In the genomic region with DNA sequence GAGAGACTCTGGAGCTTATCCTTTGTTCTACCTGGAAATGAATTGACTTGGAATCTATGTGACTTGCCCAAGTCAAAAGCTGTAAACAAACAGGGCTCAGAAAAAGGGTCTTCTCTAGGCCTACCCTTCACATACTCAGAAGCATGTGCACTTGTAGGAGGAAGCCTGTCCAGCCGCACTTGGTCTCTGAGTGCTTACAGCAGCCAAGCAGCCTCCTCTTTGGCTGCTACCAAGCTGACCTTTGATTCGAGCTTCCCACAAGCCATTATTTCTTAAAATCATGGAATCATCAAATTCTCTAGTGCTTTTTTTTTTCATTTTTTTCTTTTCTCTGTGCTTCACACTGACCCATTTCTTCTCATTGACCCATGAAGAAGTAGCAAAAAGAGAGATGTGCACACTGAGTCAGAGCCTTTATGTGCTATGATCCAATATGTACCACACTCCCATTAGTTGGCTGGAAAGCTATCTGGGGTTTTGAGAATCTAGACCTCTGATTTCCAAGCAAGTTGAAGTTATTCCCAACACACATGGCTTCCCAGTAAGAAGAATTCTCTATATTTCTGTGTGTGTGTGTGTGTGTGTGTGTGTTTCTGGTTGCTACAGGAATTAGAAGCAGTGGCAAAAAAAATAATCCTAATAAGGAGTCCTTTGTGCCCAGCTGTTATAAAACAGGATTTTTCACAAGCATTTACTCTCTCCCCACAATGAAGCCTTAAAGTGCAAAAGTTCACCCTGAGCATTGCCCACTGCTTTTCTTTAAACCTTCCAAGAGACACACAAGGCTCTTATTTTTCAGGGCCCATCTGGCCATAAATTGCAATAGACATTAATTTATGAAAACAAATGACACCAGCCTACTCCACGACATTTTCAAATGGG, we compare ENCODE assay signal across 2 cellular contexts.
TF ChIP-seq lines count a peak whose summit lies in the region.

No MANE protein-coding gene starts in this region.

TF ChIP-seq in IMR-90, 13 proteins besides CTCF, POLR2A, EP300 and RAD21:
- TF ChIP-seq MAFK (IDR thresholded peaks at IDR 0.05; ENCODE audit: low read depth, low read length) = no peak
- TF ChIP-seq USF2 (IDR thresholded peaks at IDR 0.05; ENCODE audit: low read depth, low read length) = no peak
- TF ChIP-seq NFE2L2 (IDR thresholded peaks at IDR 0.05; ENCODE audit: low read depth, low read length) = no peak
- TF ChIP-seq SMC3 (IDR thresholded peaks at IDR 0.05; ENCODE audit: low read depth, low read length) = no peak
- no peak for TF ChIP-seq CHD1 (IDR thresholded peaks at IDR 0.05; ENCODE audit: low read depth, low read length)
- no peak for TF ChIP-seq BHLHE40 (IDR thresholded peaks at IDR 0.05; ENCODE audit: low read depth, low read length)

TF ChIP-seq in SK-N-SH treated with all-trans-retinoic acid at 6 μM for 48 hours, 23 proteins besides CTCF, POLR2A, EP300 and RAD21:
- TF ChIP-seq GLIS3 (CRISPR knock-in tag; IDR thresholded peaks at IDR 0.05) (no peak), ISL1 (CRISPR knock-in tag; IDR thresholded peaks at IDR 0.05) (0 out of 2 replicates have a peak, but pooled peaks have one; percentile 11), ZNF8 (CRISPR knock-in tag; IDR thresholded peaks at IDR 0.05) (no peak), ZNF70 (CRISPR knock-in tag; IDR thresholded peaks at IDR 0.05) (no peak), ZC3H10 (CRISPR knock-in tag; IDR thresholded peaks at IDR 0.05) (no peak)
